ENCODE assay signal across 13 cellular contexts in the genomic region with DNA sequence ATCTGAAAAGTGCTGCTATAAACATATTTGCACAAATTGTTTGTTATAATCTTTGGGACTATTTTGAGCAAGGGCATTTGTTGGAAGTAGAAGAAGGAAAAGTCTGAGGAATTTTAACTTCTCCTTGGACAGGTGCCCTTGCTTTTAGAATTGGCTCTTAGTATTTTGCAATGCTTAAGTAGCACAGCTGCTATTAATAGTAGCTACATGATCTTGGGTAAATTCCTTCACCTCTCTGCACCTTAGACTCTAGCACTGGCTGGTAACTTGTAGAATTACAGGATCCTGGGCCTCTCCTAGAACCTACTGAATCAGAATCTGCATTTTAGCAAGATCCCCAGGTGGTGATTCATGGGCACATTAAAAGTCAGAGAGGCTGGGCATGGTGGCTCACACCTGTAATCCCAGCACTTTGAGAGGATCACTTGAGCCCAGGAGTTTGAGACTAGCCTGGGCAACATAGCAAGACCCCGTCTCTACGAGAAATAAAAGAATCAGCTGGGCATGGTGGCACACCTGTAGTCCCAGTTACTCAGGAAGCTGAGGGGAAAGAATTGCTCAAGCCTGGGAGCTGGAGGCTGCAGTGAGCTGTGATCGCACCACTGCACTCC. TPM values are rescaled to one million over a fixed set of nuclear protein-coding genes. Genes with fewer than 3 reads are reported as not detected.
"Had no signal": no experiment of that assay in that cellular context is flagged by ENCODE, and none has a peak within 500 bp of the region (broad histone marks: within the 10 kb centered on the region; RNA-seq: fewer than 3 reads in every experiment).

No MANE protein-coding gene starts in this region.

- H3K9me3 ChIP-seq: thoracic aorta had no signal

- H3K4me3 ChIP-seq: smooth muscle cell, thoracic aorta had no signal

- DNase-seq: activated CD4-positive, alpha-beta T cell treated with anti-CD3 and anti-CD28 coated beads for 1 hour; activated gamma-delta T cell; effector CD8-positive, alpha-beta T cell; left cardiac atrium; nephron progenitor cell; nucleus accumbens; stimulated activated CD4-positive, alpha-beta T cell treated with anti-CD3 and anti-CD28 coated beads, Interleukin-4, amount 100 ng/mL, for 1 hour; T-helper 17 cell had no signal

- ATAC-seq: right cardiac atrium, T-helper 17 cell had no signal

- H3K36me3 ChIP-seq: thoracic aorta had no signal

- H3K27ac ChIP-seq: thoracic aorta, VCaP had no signal

RNA-seq across cellular contexts. Expression of gene MORN3, which starts 32.3 kb away (rescaled TPM):
- total RNA-seq: myocyte had no signal
